Comparison of ENCODE assay signal across 24 cellular contexts in the genomic region with DNA sequence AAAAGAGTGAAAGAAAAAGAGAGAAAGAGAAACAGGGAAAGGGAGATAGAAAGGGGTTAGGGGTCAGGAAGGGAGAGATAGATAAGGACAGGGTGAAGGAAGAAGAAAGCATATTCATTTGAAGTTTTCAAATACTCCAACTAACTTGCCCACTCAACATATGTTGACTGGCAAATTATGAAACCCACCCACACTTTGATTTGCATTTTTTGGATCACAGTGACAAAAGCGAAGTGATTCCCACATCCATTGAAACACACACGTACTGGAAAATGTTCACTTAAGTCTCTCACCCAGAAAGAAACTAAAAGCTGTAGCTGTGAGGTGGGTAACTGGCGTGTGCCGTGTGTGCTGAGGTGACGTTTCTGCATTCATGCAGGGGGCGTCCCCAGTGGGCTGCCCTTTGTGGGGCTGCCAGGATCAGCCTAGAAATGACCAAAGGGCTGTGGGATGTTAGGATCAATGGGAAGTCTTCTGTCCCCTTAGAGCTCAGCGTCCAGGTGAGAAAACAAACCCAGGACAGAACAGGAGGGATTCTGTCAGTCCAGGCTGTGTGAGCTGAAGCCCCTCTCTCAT.
"Had no signal": no experiment of that assay in that cellular context is flagged by ENCODE, and none has a peak within 500 bp of the region (broad histone marks: within the 10 kb centered on the region; RNA-seq: fewer than 3 reads in every experiment).

No MANE protein-coding gene starts in this region.

- H3K4me2 ChIP-seq: SK-N-SH had no signal

- H3K36me3 ChIP-seq: MG63 had no signal

- ATAC-seq: Panc1, PC-3 had no signal

- H3K9ac ChIP-seq: SK-N-SH had no signal

- H3K9me3 ChIP-seq: MG63 had no signal

- H3K4me3 ChIP-seq: MG63 had no signal

- H3K27me3 ChIP-seq: MG63 had no signal

- DNase-seq: IMR-90, Karpas-422, KG1, MG63, NCI-H1092, NCI-H1105 treated with DMSO at 0.1 percent for 48 hours, NCI-H1417 treated with DMSO at 0.1 percent for 48 hours, NCI-H146, NCI-H1694 treated with DMSO at 0.1 percent for 48 hours, NCI-H1930, NCI-H2081 treated with DMSO at 0.1 percent for 48 hours, NCI-H2171, NCI-H226, NCI-H446, NCI-H510A, NCI-H524 treated with DMSO at 0.1 percent for 48 hours, NCI-H69, NCI-H774, PC-3, SHP77, SK-N-SH, SW 1271 had no signal

- H3K27ac ChIP-seq: RWPE1 had no signal
